ENCODE assay signal across 11 cellular contexts in genomic region chr6:168277274-168277669, GRCh38. TPM values are rescaled to one million over a fixed set of nuclear protein-coding genes. Genes with fewer than 3 reads are reported as not detected.
"Had no signal": no experiment of that assay in that cellular context is flagged by ENCODE, and none has a peak within 500 bp of the region (broad histone marks: within the 10 kb centered on the region; RNA-seq: fewer than 3 reads in every experiment).

No MANE protein-coding gene starts in this region.

- H3K27me3 ChIP-seq: ascending aorta, ovary had no signal

- H3K4me1 ChIP-seq: ascending aorta, heart left ventricle had no signal

- H3K9me3 ChIP-seq: ascending aorta, heart left ventricle, lower lobe of right lung, ovary had no signal

- DNase-seq: activated CD4-positive, CD25-positive, alpha-beta regulatory T cell treated with anti-CD3 and anti-CD28 coated beads, Interleukin-2, amount 50 U/mL, for 72 hours; activated naive CD4-positive, alpha-beta T cell treated with anti-CD3 and anti-CD28 coated beads for 36 hours; dorsolateral prefrontal cortex; endodermal cell; heart left ventricle; lower lobe of right lung; ovary; stimulated activated CD4-positive, alpha-beta T cell treated with anti-CD3 and anti-CD28 coated beads, Interleukin-2, amount 100 ng/mL, for 48 hours had no signal

- H3K27ac ChIP-seq: ascending aorta, dorsolateral prefrontal cortex, heart left ventricle, lower lobe of right lung, ovary had no signal

- H3K4me3 ChIP-seq: ascending aorta, dorsolateral prefrontal cortex, heart left ventricle, lower lobe of right lung, ovary had no signal

- H3K36me3 ChIP-seq: ascending aorta, heart left ventricle, lower lobe of right lung, ovary had no signal

- ATAC-seq: heart left ventricle; lower lobe of right lung; stimulated activated memory B cell treated with anti-CD40 and anti-IgM and Interleukin-4, amounts not matched to agents 10 μg/mL and 1 μg/mL and 100 μg/mL, for 72 hours had no signal

RNA-seq across cellular contexts. Expression of gene DACT2, which starts 42.3 kb away (rescaled TPM):
- total RNA-seq: activated CD8-positive, alpha-beta memory T cell treated with anti-CD3 and anti-CD28 coated beads for 36 hours; activated naive CD4-positive, alpha-beta T cell treated with anti-CD3 and anti-CD28 coated beads for 36 hours; ascending aorta had no signal
